Comparison of ENCODE assay signal across 18 cellular contexts in the genomic region with DNA sequence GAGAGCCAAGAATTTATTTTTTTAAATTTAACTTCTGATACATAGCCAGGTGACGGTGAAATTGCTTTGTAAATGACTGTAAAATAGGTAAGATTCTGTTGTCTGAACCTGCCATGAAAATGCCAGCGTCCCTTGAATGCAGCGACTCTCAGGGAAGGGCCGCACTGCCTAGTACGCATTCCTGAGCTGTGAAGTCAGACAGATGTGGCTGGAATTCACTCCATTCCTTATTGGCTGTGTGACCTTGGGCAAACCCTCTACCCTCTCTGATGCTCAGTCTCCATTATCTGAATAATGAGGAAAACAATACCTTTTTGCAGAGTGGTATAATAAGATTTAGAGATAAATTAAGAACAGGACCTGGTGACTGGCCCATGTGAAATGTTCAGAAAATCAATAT.
A peak's percentile ranks its signal among the peaks of the same experiment; 100 is the strongest.
DNase-seq lines count a peak whose midpoint lies in the region; ATAC-seq and TF ChIP-seq lines count a peak whose summit lies in the region.
"Had no signal": no experiment of that assay in that cellular context is flagged by ENCODE, and none has a peak within 500 bp of the region (broad histone marks: within the 10 kb centered on the region; RNA-seq: fewer than 3 reads in every experiment).

No MANE protein-coding gene starts in this region.

- no peak overlapping the region for H3K4me3 ChIP-seq in ovary
- H3K4me3 ChIP-seq: HAP-1 had no signal

- WGBS in ovary, 3 donors, result 70 to 77% (median 72%) methylated on average over 5 of the region's 5 CpGs

- intact Hi-C loops in ovary (cut with DNase I), result no loop called here

- no peaks in the 10 kb centered on the region for H3K9me3 ChIP-seq in ovary
- H3K9me3 ChIP-seq: Caco-2, HAP-1 had no signal

- TF ChIP-seq POLR2A in ovary (IDR thresholded peaks at IDR 0.05), result no peak

- DNase-seq in HT1080 (ENCODE audit: low read depth), result peak; percentile 10
- peak; percentile 32 for DNase-seq in astrocyte of the hippocampus (ENCODE audit: low read depth, low spot score)
- peak; percentile 35 for DNase-seq in iPS DF 19.7 (ENCODE audit: low read depth, low spot score)
- DNase-seq in progenitor cell of endocrine pancreas (ENCODE audit: low spot score, unreplicated experiment), result no peak
- DNase-seq in NCI-H1048 (lab: John Stamatoyannopoulos, UW), result no peak
- DNase-seq in ovary, result no peak
- no peak for DNase-seq in NCI-H1436 treated with DMSO at 0.1 percent for 48 hours (lab: John Stamatoyannopoulos, UW)
- DNase-seq: AML-193, DMS153, EL, NCI-H1417 treated with DMSO at 0.1 percent for 48 hours, NCI-H2081, NCI-H524, SIG-M5 had no signal

- no peaks in the 10 kb centered on the region for H3K27me3 ChIP-seq in ovary

- no peaks in the 10 kb centered on the region for H3K36me3 Mint-ChIP-seq in progenitor cell of endocrine pancreas (ENCODE audit: insufficient read depth)
- H3K36me3 Mint-ChIP-seq: IgD-negative memory B cell had no signal

- no peaks in the 10 kb centered on the region for H3K4me1 ChIP-seq in ovary (ENCODE audit: insufficient read depth)
- H3K4me1 ChIP-seq: Caco-2, HAP-1 had no signal

- no peak overlapping the region for H3K27ac ChIP-seq in ovary

- H3K4me1 Mint-ChIP-seq in progenitor cell of endocrine pancreas (ENCODE audit: low read depth), result no peaks in the 10 kb centered on the region
- H3K4me1 Mint-ChIP-seq: IgD-negative memory B cell had no signal

- no peaks in the 10 kb centered on the region for H3K9me3 Mint-ChIP-seq in progenitor cell of endocrine pancreas (ENCODE audit: low read depth)

- ATAC-seq in GM21381 (IDR thresholded peaks at IDR 0.05; ENCODE audit: unreplicated experiment), result no peak

- no peak for TF ChIP-seq CTCF in progenitor cell of endocrine pancreas (IDR thresholded peaks at IDR 0.05; ENCODE audit: unreplicated experiment)
- no peak for TF ChIP-seq CTCF in ovary (IDR thresholded peaks at IDR 0.05)

- H3K36me3 ChIP-seq in ovary, result no peaks in the 10 kb centered on the region
- H3K36me3 ChIP-seq: HAP-1 had no signal

- peak overlapping the region; percentile 77 for H3K27ac Mint-ChIP-seq in progenitor cell of endocrine pancreas
- H3K27ac Mint-ChIP-seq: IgD-negative memory B cell had no signal

- no peak overlapping the region for H3K4me3 Mint-ChIP-seq in progenitor cell of endocrine pancreas (ENCODE audit: low read depth)
- H3K4me3 Mint-ChIP-seq: IgD-negative memory B cell had no signal

- H3K27me3 Mint-ChIP-seq in progenitor cell of endocrine pancreas, result peaks cover 8% of the 10 kb centered on the region

- TF ChIP-seq EP300 in ovary (IDR thresholded peaks at IDR 0.05), result no peak

Comparison
In these comparisons a context has a peak if more than half of its experiments do, and no peak if none do; other contexts are left out.
1. DNase-seq: peak in HT1080 (single experiment), astrocyte of the hippocampus (single experiment) and iPS DF 19.7 (single experiment); none in progenitor cell of endocrine pancreas (single experiment), NCI-H1048 (single experiment), ovary (0 of 5) and NCI-H1436 treated with DMSO at 0.1 percent for 48 hours (single experiment).